1 cellular context compared by ENCODE assay signal in the genomic region with DNA sequence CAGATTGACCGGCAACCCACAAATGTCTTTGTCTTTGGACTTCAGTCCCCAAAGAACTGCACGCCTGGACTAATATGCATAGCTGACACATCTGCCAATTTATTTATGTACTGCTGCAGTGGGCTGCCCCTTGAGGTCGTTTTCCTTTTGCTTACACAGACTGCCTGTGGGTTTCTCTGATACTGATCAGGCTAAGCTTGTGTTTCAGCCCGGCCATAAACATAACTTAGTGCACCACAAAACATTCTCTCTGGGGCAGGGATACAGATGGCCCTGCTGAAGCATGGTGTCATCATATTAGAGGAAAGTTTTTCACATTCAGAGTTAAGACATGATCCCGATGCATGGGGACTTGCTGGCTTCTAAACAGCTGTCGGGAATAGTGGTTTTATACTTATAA.
A peak's percentile ranks its signal among the peaks of the same experiment; 100 is the strongest.
TF ChIP-seq lines count a peak whose summit lies in the region.

No MANE protein-coding gene starts in this region.

TF ChIP-seq in SK-N-SH treated with all-trans-retinoic acid at 6 μM for 48 hours, 23 proteins besides CTCF, POLR2A, EP300 and RAD21 (continued from another document):
- TF ChIP-seq, protein P1, sequence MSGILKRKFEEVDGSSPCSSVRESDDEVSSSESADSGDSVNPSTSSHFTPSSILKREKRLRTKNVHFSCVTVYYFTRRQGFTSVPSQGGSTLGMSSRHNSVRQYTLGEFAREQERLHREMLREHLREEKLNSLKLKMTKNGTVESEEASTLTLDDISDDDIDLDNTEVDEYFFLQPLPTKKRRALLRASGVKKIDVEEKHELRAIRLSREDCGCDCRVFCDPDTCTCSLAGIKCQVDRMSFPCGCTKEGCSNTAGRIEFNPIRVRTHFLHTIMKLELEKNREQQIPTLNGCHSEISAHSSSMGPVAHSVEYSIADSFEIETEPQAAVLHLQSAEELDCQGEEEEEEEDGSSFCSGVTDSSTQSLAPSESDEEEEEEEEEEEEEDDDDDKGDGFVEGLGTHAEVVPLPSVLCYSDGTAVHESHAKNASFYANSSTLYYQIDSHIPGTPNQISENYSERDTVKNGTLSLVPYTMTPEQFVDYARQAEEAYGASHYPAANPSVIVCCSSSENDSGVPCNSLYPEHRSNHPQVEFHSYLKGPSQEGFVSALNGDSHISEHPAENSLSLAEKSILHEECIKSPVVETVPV (CRISPR knock-in tag; IDR thresholded peaks at IDR 0.05), result no peak
- TF ChIP-seq RARB (CRISPR knock-in tag; IDR thresholded peaks at IDR 0.05) (no peak), CSDC2 (CRISPR knock-in tag; IDR thresholded peaks at IDR 0.05) (no peak), ESRRG (CRISPR knock-in tag; IDR thresholded peaks at IDR 0.05) (no peak), TCF4 (CRISPR knock-in tag; IDR thresholded peaks at IDR 0.05; ENCODE audit: borderline replicate concordance) (peak; percentile 51; the same call in 1 of the 2 replicates), ISL1 (CRISPR knock-in tag; IDR thresholded peaks at IDR 0.05) (no peak)
- TF ChIP-seq, protein P2, sequence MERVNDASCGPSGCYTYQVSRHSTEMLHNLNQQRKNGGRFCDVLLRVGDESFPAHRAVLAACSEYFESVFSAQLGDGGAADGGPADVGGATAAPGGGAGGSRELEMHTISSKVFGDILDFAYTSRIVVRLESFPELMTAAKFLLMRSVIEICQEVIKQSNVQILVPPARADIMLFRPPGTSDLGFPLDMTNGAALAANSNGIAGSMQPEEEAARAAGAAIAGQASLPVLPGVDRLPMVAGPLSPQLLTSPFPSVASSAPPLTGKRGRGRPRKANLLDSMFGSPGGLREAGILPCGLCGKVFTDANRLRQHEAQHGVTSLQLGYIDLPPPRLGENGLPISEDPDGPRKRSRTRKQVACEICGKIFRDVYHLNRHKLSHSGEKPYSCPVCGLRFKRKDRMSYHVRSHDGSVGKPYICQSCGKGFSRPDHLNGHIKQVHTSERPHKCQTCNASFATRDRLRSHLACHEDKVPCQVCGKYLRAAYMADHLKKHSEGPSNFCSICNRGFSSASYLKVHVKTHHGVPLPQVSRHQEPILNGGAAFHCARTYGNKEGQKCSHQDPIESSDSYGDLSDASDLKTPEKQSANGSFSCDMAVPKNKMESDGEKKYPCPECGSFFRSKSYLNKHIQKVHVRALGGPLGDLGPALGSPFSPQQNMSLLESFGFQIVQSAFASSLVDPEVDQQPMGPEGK (CRISPR knock-in tag; IDR thresholded peaks at IDR 0.05; ENCODE audit: borderline replicate concordance), result no peak
